13 cellular contexts compared by ENCODE assay signal in the genomic region with DNA sequence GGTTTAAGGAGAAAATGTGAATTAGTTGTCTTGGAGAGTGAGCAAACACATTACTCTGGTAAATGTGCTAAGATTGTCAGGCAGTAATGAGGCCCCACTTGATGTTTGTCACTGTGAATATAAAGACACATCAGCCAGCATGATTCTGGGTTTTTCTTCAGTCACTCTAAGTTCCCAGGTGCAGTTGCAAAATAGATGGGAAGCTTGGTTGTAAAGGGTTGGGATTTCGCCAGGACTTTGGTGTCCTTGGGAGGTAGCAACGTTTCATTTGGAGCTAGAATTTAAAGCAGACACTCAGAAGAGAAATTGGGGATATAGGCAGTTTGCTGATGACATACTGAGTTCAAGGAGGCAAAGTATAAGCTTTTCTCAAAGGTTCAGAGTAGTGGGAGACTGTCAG.
"Had no signal": no experiment of that assay in that cellular context is flagged by ENCODE, and none has a peak within 500 bp of the region (broad histone marks: within the 10 kb centered on the region; RNA-seq: fewer than 3 reads in every experiment).

No MANE protein-coding gene starts in this region.

- DNase-seq: activated CD4-positive, alpha-beta T cell treated with anti-CD3 and anti-CD28 coated beads, Interleukin-2, amount 50 U/mL, for 1 hour; activated naive CD4-positive, alpha-beta T cell treated with anti-CD3 and anti-CD28 coated beads for 36 hours; activated T-cell treated with anti-CD3 and anti-CD28 coated beads for 4 hours; effector memory CD8-positive, alpha-beta T cell; heart right ventricle; pancreas; small intestine; stomach; T-helper 2 cell; tibial artery had no signal

- H3K27ac ChIP-seq: body of pancreas, epithelial cell of prostate, heart right ventricle, pancreas, tibial artery had no signal

- H3K36me3 ChIP-seq: pancreas had no signal

- ATAC-seq: activated T-helper 17 cell treated with anti-CD3 and anti-CD28 coated beads, Interleukin-2, amount 50 U/mL, for 72 hours; body of pancreas; effector memory CD8-positive, alpha-beta T cell; heart right ventricle; pancreas had no signal

- H3K9me3 ChIP-seq: body of pancreas, pancreas, stomach, tibial artery had no signal

- H3K4me3 ChIP-seq: body of pancreas, heart right ventricle, pancreas, stomach, tibial artery had no signal

- H3K27me3 ChIP-seq: body of pancreas, heart right ventricle, pancreas, stomach, tibial artery had no signal
